ENCODE assay signal across 12 cellular contexts in genomic region chr1:63968663-63969460, GRCh38.
A peak's percentile ranks its signal among the peaks of the same experiment; 100 is the strongest.
DNase-seq lines count a peak whose midpoint lies in the region; TF ChIP-seq lines count a peak whose summit lies in the region.
"Had no signal": no experiment of that assay in that cellular context is flagged by ENCODE, and none has a peak within 500 bp of the region (broad histone marks: within the 10 kb centered on the region; RNA-seq: fewer than 3 reads in every experiment).

No MANE protein-coding gene starts in this region.

- H3K27me3 ChIP-seq in left ventricle myocardium inferior (ENCODE audit: low read depth) = no peaks in the 10 kb centered on the region
- H3K27me3 ChIP-seq in suprapubic skin = no peaks in the 10 kb centered on the region
- H3K27me3 ChIP-seq: thyroid gland had no signal

- H3K9me3 ChIP-seq in left ventricle myocardium inferior (replicated peaks) (no peaks in the 10 kb centered on the region), suprapubic skin (no peaks in the 10 kb centered on the region)
- H3K9me3 ChIP-seq: thyroid gland had no signal

- no peaks in the 10 kb centered on the region for H3K36me3 ChIP-seq in left ventricle myocardium inferior
- no peaks in the 10 kb centered on the region for H3K36me3 ChIP-seq in suprapubic skin
- H3K36me3 ChIP-seq: thyroid gland had no signal

- intact Hi-C loops in left ventricle myocardium inferior (cut with micrococcal nuclease) = no loop called here

- TF ChIP-seq POLR2A in suprapubic skin (IDR thresholded peaks at IDR 0.05) = no peak

- no peak for TF ChIP-seq EP300 in suprapubic skin (IDR thresholded peaks at IDR 0.05)

- no peaks in the 10 kb centered on the region for H3K9me3 Mint-ChIP-seq in HFFc6
- no peaks in the 10 kb centered on the region for H3K9me3 Mint-ChIP-seq in activated T-cell treated with anti-CD3 and anti-CD28 coated beads, Interleukin-2, amount 50 U/mL, for 24 hours

- no peak overlapping the region; the same call in 1 of the 2 replicates for H3K4me3 Mint-ChIP-seq in HFFc6
- H3K4me3 Mint-ChIP-seq in activated T-cell treated with anti-CD3 and anti-CD28 coated beads, Interleukin-2, amount 50 U/mL, for 24 hours = no peak overlapping the region

- peaks cover 34% of the 10 kb centered on the region for H3K4me1 Mint-ChIP-seq in HFFc6 (ENCODE audit: low read depth)
- no peaks in the 10 kb centered on the region for H3K4me1 Mint-ChIP-seq in activated T-cell treated with anti-CD3 and anti-CD28 coated beads, Interleukin-2, amount 50 U/mL, for 24 hours (ENCODE audit: low read depth)

- H3K4me3 ChIP-seq in left ventricle myocardium inferior (no peak overlapping the region), suprapubic skin (no peak overlapping the region)
- H3K4me3 ChIP-seq: thyroid gland had no signal

- H3K27me3 Mint-ChIP-seq in HFFc6 (ENCODE audit: insufficient read depth) = no peaks in the 10 kb centered on the region; the same call in 1 of the 2 replicates
- peaks cover 9% of the 10 kb centered on the region for H3K27me3 Mint-ChIP-seq in activated T-cell treated with anti-CD3 and anti-CD28 coated beads, Interleukin-2, amount 50 U/mL, for 24 hours

- peak overlapping the region; percentile 66 for H3K27ac ChIP-seq in left ventricle myocardium inferior (replicated peaks)
- H3K27ac ChIP-seq in substantia nigra (ENCODE audit: low read depth, low read length, poor library complexity, severe bottlenecking) = peak overlapping the region; percentile 44
- no peak overlapping the region for H3K27ac ChIP-seq in suprapubic skin
- H3K27ac ChIP-seq: thyroid gland had no signal

- H3K36me3 Mint-ChIP-seq in HFFc6 (ENCODE audit: low read depth) = 0 out of 2 replicates have a peak, but pooled peaks cover 5% of the 10 kb centered on the region
- H3K36me3 Mint-ChIP-seq in activated T-cell treated with anti-CD3 and anti-CD28 coated beads, Interleukin-2, amount 50 U/mL, for 24 hours (ENCODE audit: low read depth) = no peaks in the 10 kb centered on the region

- DNase-seq in HFFc6 = peak; percentile 57
- DNase-seq in amniotic epithelial cell (ENCODE audit: low read depth) = peak; percentile 86
- DNase-seq in left ventricle myocardium inferior = peak; percentile 60
- no peak for DNase-seq in substantia nigra (lab: John Stamatoyannopoulos, UW)
- DNase-seq in occipital lobe (lab: John Stamatoyannopoulos, UW) = no peak
- no peak for DNase-seq in NCI-H2029 (lab: John Stamatoyannopoulos, UW)
- no peak for DNase-seq in activated T-cell treated with anti-CD3 and anti-CD28 coated beads, Interleukin-2, amount 50 U/mL, for 24 hours
- no peak for DNase-seq in suprapubic skin (ENCODE audit: low spot score in 2 of 2)
- DNase-seq: activated CD4-positive, CD25-positive, alpha-beta regulatory T cell; activated CD8-positive, alpha-beta memory T cell treated with anti-CD3 and anti-CD28 coated beads, Interleukin-2, amount 50 U/mL, for 48 hours; Kasumi-1; thyroid gland had no signal

- H3K4me1 ChIP-seq in left ventricle myocardium inferior (peaks cover 42% of the 10 kb centered on the region), suprapubic skin (no peaks in the 10 kb centered on the region)
- H3K4me1 ChIP-seq: thyroid gland had no signal

- no peak overlapping the region for H3K27ac Mint-ChIP-seq in HFFc6
- H3K27ac Mint-ChIP-seq in activated T-cell treated with anti-CD3 and anti-CD28 coated beads, Interleukin-2, amount 50 U/mL, for 24 hours = no peak overlapping the region

- no peak for TF ChIP-seq CTCF in HFFc6 (IDR thresholded peaks at IDR 0.05)
- TF ChIP-seq CTCF in left ventricle myocardium inferior (IDR thresholded peaks at IDR 0.05; ENCODE audit: borderline replicate concordance) = no peak
- TF ChIP-seq CTCF in suprapubic skin (IDR thresholded peaks at IDR 0.05) = no peak

- 60% methylated on average over 3 of the region's 3 CpGs for WGBS in suprapubic skin

Comparison
In these comparisons a context has a peak if more than half of its experiments do, and no peak if none do; other contexts are left out.
1. DNase-seq: peak in HFFc6 (single experiment), amniotic epithelial cell (single experiment) and left ventricle myocardium inferior (single experiment); none in substantia nigra (0 of 49), occipital lobe (single experiment), NCI-H2029 (single experiment), activated T-cell treated with anti-CD3 and anti-CD28 coated beads, Interleukin-2, amount 50 U/mL, for 24 hours (single experiment) and suprapubic skin (0 of 2).